Comparison of ENCODE assay signal across 8 cellular contexts in the genomic region with DNA sequence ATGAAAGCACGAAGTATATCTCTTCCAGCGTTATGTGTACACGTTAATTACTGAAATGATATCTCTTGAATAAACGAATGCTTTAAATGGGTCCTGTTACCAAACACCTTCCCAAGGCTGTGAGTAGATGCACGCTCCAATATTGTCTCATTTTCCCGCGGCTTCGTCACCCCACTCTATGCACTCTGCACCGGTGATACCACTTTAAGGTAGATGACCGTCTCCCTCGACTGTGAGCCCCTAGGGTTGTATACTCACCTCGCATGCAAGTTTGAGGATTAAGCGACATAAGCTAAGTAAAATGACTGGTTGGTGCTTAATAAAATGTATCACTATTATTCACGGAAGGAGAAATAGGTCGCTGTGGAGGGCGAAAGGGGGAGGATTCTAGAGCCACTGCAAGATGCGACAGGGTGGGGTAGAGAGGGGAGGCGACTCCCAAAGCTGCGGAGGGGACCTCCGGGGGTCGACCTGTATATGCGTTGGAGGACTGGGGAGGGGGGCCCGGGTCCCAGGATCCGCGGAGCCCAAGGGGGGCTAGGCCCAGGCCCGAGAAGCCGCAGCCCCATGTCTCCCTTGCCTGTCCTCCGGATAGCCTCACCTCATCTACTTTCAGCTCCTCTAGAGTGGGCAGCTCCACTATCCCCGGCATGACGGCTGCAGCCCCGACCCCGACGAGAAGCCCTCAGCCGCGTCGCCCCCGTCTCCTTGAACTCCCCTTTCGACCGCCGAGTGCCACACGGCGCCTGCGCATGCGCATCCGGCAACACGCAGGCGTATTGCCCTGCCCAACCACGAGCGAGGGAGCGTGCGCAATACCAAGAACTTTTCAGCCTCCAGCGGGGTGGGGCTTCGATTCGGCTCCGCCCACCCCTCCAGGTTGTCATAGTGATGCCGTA. TPM values are rescaled to one million over a fixed set of nuclear protein-coding genes. Genes with fewer than 3 reads are reported as not detected.
DNase-seq lines count a peak whose midpoint lies in the region; ATAC-seq and TF ChIP-seq lines count a peak whose summit lies in the region.

MORN5 (plus strand) TSS at position 883 of the 899 bp plus-strand sequence. CDS start 65 bp downstream, outside the sequence.
NDUFA8 (minus strand) TSS at position 754 of the 899 bp plus-strand sequence; CDS start at position 652, 102 bp downstream.

- H4K20me1 ChIP-seq in hepatocyte (ENCODE audit: insufficient read depth, poor library complexity, severe bottlenecking), result peaks cover 19% of the 10 kb centered on the region

- peak; percentile 68 for ATAC-seq in GM18508 (IDR thresholded peaks at IDR 0.05; ENCODE audit: insufficient read depth, unreplicated experiment)
- ATAC-seq in HG02981 (IDR thresholded peaks at IDR 0.05; ENCODE audit: unreplicated experiment), result peak; percentile 94
- peak; percentile 98 for ATAC-seq in aorta (ENCODE audit: low FRiP score)

- intact Hi-C loops in aorta (cut with DNase I), result loop anchor here in 1 of 2 donors (5.0 kb wide), 1 partner anchor 103 kb away; the partner anchor contains the start of genes MRRF and RBM18

- H3K9ac ChIP-seq in rectal smooth muscle tissue (ENCODE audit: low read length), result peak within 1 kb of the TSS; percentile 77

- H3K4me1 ChIP-seq in hepatocyte (ENCODE audit: insufficient read depth), result peaks cover 9% of the 10 kb centered on the region
- H3K4me1 ChIP-seq in rectal smooth muscle tissue (ENCODE audit: control insufficient read depth, insufficient read depth, low read length), result peaks cover 24% of the 10 kb centered on the region
- peaks cover 0 to 2% of the 10 kb centered on the region in 2 donors for H3K4me1 ChIP-seq in aorta (ENCODE audit: control insufficient read depth in 1 of 2, insufficient read depth in 2 of 2, low read length in 2 of 2)

- H2AFZ ChIP-seq in hepatocyte, result peak within 1 kb of the TSS; percentile 80

- H3K27me3 ChIP-seq in hepatocyte (no peaks in the 10 kb centered on the region), rectal smooth muscle tissue (ENCODE audit: control insufficient read depth, insufficient read depth, low read length) (no peaks in the 10 kb centered on the region), aorta (ENCODE audit: control insufficient read depth in 1 of 2, insufficient read depth in 2 of 2, low read length in 1 of 2) (no peaks in the 10 kb centered on the region)

- peaks cover 52% of the 10 kb centered on the region for H3K79me2 ChIP-seq in hepatocyte

- peak within 1 kb of the TSS; percentile 78 for H3K4me3 ChIP-seq in hepatocyte
- peak within 1 kb of the TSS; percentile 78 for H3K4me3 ChIP-seq in rectal smooth muscle tissue (ENCODE audit: low read length)
- H3K4me3 ChIP-seq in aorta (ENCODE audit: low read length in 2 of 2), result peak within 1 kb of the TSS; percentile 33 to 99

- TF ChIP-seq CTCF in hepatocyte (IDR thresholded peaks at IDR 0.05; ENCODE audit: poor library complexity), result no peak

- no peaks in the 10 kb centered on the region for H3K36me3 ChIP-seq in hepatocyte (replicated peaks; ENCODE audit: insufficient read depth, low read depth)
- H3K36me3 ChIP-seq in rectal smooth muscle tissue (ENCODE audit: control insufficient read depth, insufficient read depth, low read length), result no peaks in the 10 kb centered on the region
- no peaks in the 10 kb centered on the region for H3K36me3 ChIP-seq in aorta (ENCODE audit: control insufficient read depth in 1 of 2, insufficient read depth in 2 of 2, low read length in 1 of 2)

- H3K27ac ChIP-seq in hepatocyte, result peak within 1 kb of the TSS; percentile 31
- H3K27ac ChIP-seq in rectal smooth muscle tissue (ENCODE audit: low read depth, low read length), result peak within 1 kb of the TSS; percentile 87
- H3K27ac ChIP-seq in aorta (ENCODE audit: low read depth in 1 of 2, low read length in 2 of 2), result no peak within 1 kb of the TSS

- H3K4me2 ChIP-seq in hepatocyte, result peak within 1 kb of the TSS; percentile 79

- peak; percentile 95 for DNase-seq in NCI-H2029 (lab: John Stamatoyannopoulos, UW)
- peak; percentile 94 for DNase-seq in T-helper 9 cell
- peak; percentile 99 for DNase-seq in astrocyte of the hippocampus (ENCODE audit: low read depth, low spot score)
- peak; percentile 99 for DNase-seq in hepatocyte (ENCODE audit: low spot score)
- peak; percentile 98 for DNase-seq in aorta

- H3K9me3 ChIP-seq in hepatocyte (ENCODE audit: low read depth) (no peaks in the 10 kb centered on the region), aorta (ENCODE audit: control insufficient read depth, low read length) (no peaks in the 10 kb centered on the region)

- H3K9me2 ChIP-seq in hepatocyte (replicated peaks; ENCODE audit: insufficient read depth), result no peaks in the 10 kb centered on the region

- WGBS in hepatocyte (ENCODE audit: low lambda C conversion rate, missing lambda C conversion rate), result 2% methylated on average over 45 of the region's 56 CpGs
- WGBS in aorta, 2 donors, result 1% methylated on average over 56 of the region's 56 CpGs

RNA-seq across cellular contexts. Expression of gene MORN5, which starts in this region (rescaled TPM):
- not detected in 2 replicates for total RNA-seq in hepatocyte
- polyA plus RNA-seq in hepatocyte, result 0.95 TPM in 1 of 2 replicates, not detected in the other
- not detected for total RNA-seq in aorta
- not detected for polyA plus RNA-seq in aorta

RNA-seq across cellular contexts. Expression of gene NDUFA8, which starts in this region (rescaled TPM):
- total RNA-seq in hepatocyte, result 44.4 and 46.4 TPM in 2 replicates
- 113 and 132 TPM in 2 replicates for polyA plus RNA-seq in hepatocyte
- total RNA-seq in aorta, result 10 to 100 TPM; 25.3 to 26.9 TPM
- polyA plus RNA-seq in aorta, result 10 to 100 TPM; 59.0 to 65.6 TPM

Comparison
In these comparisons a context has a peak if more than half of its experiments do, and no peak if none do; other contexts are left out.
1. H3K27ac ChIP-seq: peak in hepatocyte (single experiment) and rectal smooth muscle tissue (single experiment); none in aorta (0 of 2).
2. Peak in every context shown above with its lines, with median percentiles within 50 percentile points of each other: ATAC-seq, DNase-seq and H3K4me3 ChIP-seq.